In genomic region chr2:191263050-191263449, GRCh38 we compare ENCODE assay signal across 19 cellular contexts. TPM values are rescaled to one million over a fixed set of nuclear protein-coding genes. Genes with fewer than 3 reads are reported as not detected.
DNase-seq lines count a peak whose midpoint lies in the region; ATAC-seq, FAIRE-seq and TF ChIP-seq lines count a peak whose summit lies in the region.
"Had no signal": no experiment of that assay in that cellular context is flagged by ENCODE, and none has a peak within 500 bp of the region (broad histone marks: within the 10 kb centered on the region; RNA-seq: fewer than 3 reads in every experiment).

No MANE protein-coding gene starts in this region.

- no peak overlapping the region for H3K27ac ChIP-seq in H9 (ENCODE audit: insufficient read length, low read depth, low read length)
- peak overlapping the region; percentile 4 to 73 (median 49) for H3K27ac ChIP-seq in body of pancreas
- H3K27ac ChIP-seq in right atrium auricular region, result peak overlapping the region; percentile 13 to 20
- H3K27ac ChIP-seq in pancreas, result peak overlapping the region in 2 of 4 donors; percentile 43 to 61
- H3K27ac ChIP-seq: SJCRH30 had no signal

- H3K4me1 Mint-ChIP-seq in H9, result peaks cover 53 to 55% of the 10 kb centered on the region in 2 experiments
- H3K4me1 Mint-ChIP-seq: activated CD8-positive, alpha-beta memory T cell treated with anti-CD3 and anti-CD28 coated beads, Interleukin-2, amount 10 ng/mL, durations not matched to agents 7 days and 5 days; IgD-negative memory B cell had no signal

- no peak overlapping the region for H3K4ac ChIP-seq in H9 (ENCODE audit: low read depth, low read length)

- H3K9me3 ChIP-seq in H9 (ENCODE audit: control insufficient read depth, low read depth, low read length) (no peaks in the 10 kb centered on the region), body of pancreas (no peaks in the 10 kb centered on the region), right atrium auricular region (no peaks in the 10 kb centered on the region), pancreas (no peaks in the 10 kb centered on the region)
- H3K9me3 ChIP-seq: SJCRH30 had no signal

- TF ChIP-seq POLR2A in body of pancreas (IDR thresholded peaks at IDR 0.05), result peak in 1 of 3 donors; percentile 35

- no peak overlapping the region for H4K91ac ChIP-seq in H9 (ENCODE audit: insufficient read length, low read depth, low read length)

- no peaks in the 10 kb centered on the region for H3K27me3 Mint-ChIP-seq in H9 (ENCODE audit: low read depth)
- H3K27me3 Mint-ChIP-seq: activated CD8-positive, alpha-beta memory T cell treated with anti-CD3 and anti-CD28 coated beads, Interleukin-2, amount 10 ng/mL, durations not matched to agents 7 days and 5 days; IgD-negative memory B cell; stimulated activated naive CD8-positive, alpha-beta T cell treated with anti-CD3 and anti-CD28 coated beads, Interleukin-15, Interleukin-2, amounts not matched to agents 100 ng/mL and 50 ng/mL, for 24 hours had no signal

- no peak overlapping the region for H3K9ac ChIP-seq in H9 (ENCODE audit: extremely low read depth, insufficient read length, low read length)

- H3K79me1 ChIP-seq in H9 (ENCODE audit: insufficient read depth, low read depth, low read length, poor library complexity, severe bottlenecking), result peaks cover 10% of the 10 kb centered on the region

- no peak overlapping the region for H3K14ac ChIP-seq in H9 (ENCODE audit: insufficient read depth, low read length)

- H2BK15ac ChIP-seq in H9 (ENCODE audit: low read depth, low read length), result no peak overlapping the region

- no peaks in the 10 kb centered on the region for H3K9me3 Mint-ChIP-seq in H9
- H3K9me3 Mint-ChIP-seq: IgD-negative memory B cell; natural killer cell treated with Interleukin-12 subunit alpha and Interleukin-12 subunit beta and Interleukin-15 and Interleukin-18, amount 100 ng/mL, for 72 hours; stimulated activated naive CD8-positive, alpha-beta T cell treated with anti-CD3 and anti-CD28 coated beads, Interleukin-15, Interleukin-2, amounts not matched to agents 100 ng/mL and 50 ng/mL, for 24 hours had no signal

- H3K27me3 ChIP-seq in H9 (ENCODE audit: insufficient read depth, low read length) (no peaks in the 10 kb centered on the region), body of pancreas (no peaks in the 10 kb centered on the region), right atrium auricular region (no peaks in the 10 kb centered on the region), pancreas (no peaks in the 10 kb centered on the region)
- H3K27me3 ChIP-seq: SJCRH30 had no signal

- no CpG with 5 or more reads among the region's 2 CpGs for WGBS in H9 (ENCODE audit: extremely low coverage, insufficient read length, low lambda C conversion rate)
- WGBS in body of pancreas, 2 donors, result 2 to 7% methylated on average over 2 of the region's 2 CpGs
- 5% methylated on average over 2 of the region's 2 CpGs for WGBS in pancreas, 2 donors

- ATAC-seq in body of pancreas, result peak; percentile 74
- ATAC-seq in pancreas, result peak; percentile 71 to 91 (median 81)
- no peak for ATAC-seq in GM21526 (IDR thresholded peaks at IDR 0.05; ENCODE audit: low FRiP score, unreplicated experiment)
- ATAC-seq in GM19452 (IDR thresholded peaks at IDR 0.05; ENCODE audit: unreplicated experiment), result no peak
- ATAC-seq: activated CD8-positive, alpha-beta memory T cell treated with anti-CD3 and anti-CD28 coated beads, Interleukin-2, amount 10 ng/mL, durations not matched to agents 7 days and 5 days; natural killer cell treated with Interleukin-12 subunit alpha and Interleukin-12 subunit beta and Interleukin-15 and Interleukin-18, amount 100 ng/mL, for 72 hours had no signal

- H2BK5ac ChIP-seq in H9 (ENCODE audit: insufficient read length, low read length), result no peak overlapping the region

- H3K27ac Mint-ChIP-seq in H9, result no peak overlapping the region
- H3K27ac Mint-ChIP-seq: activated CD8-positive, alpha-beta memory T cell treated with anti-CD3 and anti-CD28 coated beads, Interleukin-2, amount 10 ng/mL, durations not matched to agents 7 days and 5 days; natural killer cell treated with Interleukin-12 subunit alpha and Interleukin-12 subunit beta and Interleukin-15 and Interleukin-18, amount 100 ng/mL, for 72 hours; stimulated activated naive CD8-positive, alpha-beta T cell treated with anti-CD3 and anti-CD28 coated beads, Interleukin-15, Interleukin-2, amounts not matched to agents 100 ng/mL and 50 ng/mL, for 24 hours had no signal

- peaks cover 15% of the 10 kb centered on the region for H3K4me1 ChIP-seq in H9 (ENCODE audit: insufficient read depth, low read length)
- H3K4me1 ChIP-seq in body of pancreas, result peaks cover 86% of the 10 kb centered on the region
- peaks cover 0 to 29% of the 10 kb centered on the region in 2 donors for H3K4me1 ChIP-seq in right atrium auricular region
- peaks cover 37 to 50% (median 41%) of the 10 kb centered on the region in 3 donors for H3K4me1 ChIP-seq in pancreas

- H4K5ac ChIP-seq in H9 (ENCODE audit: insufficient read length, low read depth, low read length), result no peak overlapping the region

- H3K36me3 ChIP-seq in body of pancreas (replicated peaks in 1 of 2; ENCODE audit: insufficient read depth in 1 of 2, low read depth in 2 of 2) (no peaks in the 10 kb centered on the region), right atrium auricular region (no peaks in the 10 kb centered on the region), pancreas (no peaks in the 10 kb centered on the region)

- no peak overlapping the region for H3K18ac ChIP-seq in H9 (ENCODE audit: insufficient read length, low read depth, low read length)

- H3K36me3 Mint-ChIP-seq in H9 (ENCODE audit: insufficient read depth in 1 of 3, low read depth in 3 of 3), result no peaks in the 10 kb centered on the region; a peak in 2 of 7 replicates
- H3K36me3 Mint-ChIP-seq: activated CD8-positive, alpha-beta memory T cell treated with anti-CD3 and anti-CD28 coated beads, Interleukin-2, amount 10 ng/mL, durations not matched to agents 7 days and 5 days; IgD-negative memory B cell; natural killer cell treated with Interleukin-12 subunit alpha and Interleukin-12 subunit beta and Interleukin-15 and Interleukin-18, amount 100 ng/mL, for 72 hours had no signal

- no peaks in the 10 kb centered on the region for H3K23me2 ChIP-seq in H9 (ENCODE audit: insufficient read length, low read depth, low read length, poor library complexity, severe bottlenecking)

- peaks cover 35% of the 10 kb centered on the region; the same call in 1 of the 2 replicates for H3K79me2 ChIP-seq in H9 (ENCODE audit: insufficient read depth, low read length)

- H2AFZ ChIP-seq in H9 (ENCODE audit: low read length), result no peak overlapping the region

- no peak overlapping the region for H3K4me3 Mint-ChIP-seq in H9
- H3K4me3 Mint-ChIP-seq: activated CD8-positive, alpha-beta memory T cell treated with anti-CD3 and anti-CD28 coated beads, Interleukin-2, amount 10 ng/mL, durations not matched to agents 7 days and 5 days; IgD-negative memory B cell; natural killer cell treated with Interleukin-12 subunit alpha and Interleukin-12 subunit beta and Interleukin-15 and Interleukin-18, amount 100 ng/mL, for 72 hours; stimulated activated naive CD8-positive, alpha-beta T cell treated with anti-CD3 and anti-CD28 coated beads, Interleukin-15, Interleukin-2, amounts not matched to agents 100 ng/mL and 50 ng/mL, for 24 hours had no signal

- DNase-seq in H9 (no peak), body of pancreas (no peak), right atrium auricular region (ENCODE audit: low spot score) (no peak), pancreas (no peak), NCI-H2171 treated with DMSO at 0.1 percent for 48 hours (lab: John Stamatoyannopoulos, UW) (no peak), DMS53 (lab: John Stamatoyannopoulos, UW) (no peak)
- DNase-seq: activated CD4-positive, CD25-positive, alpha-beta regulatory T cell treated with anti-CD3 and anti-CD28 coated beads, Interleukin-2, amount 50 U/mL, for 72 hours; activated CD8-positive, alpha-beta memory T cell treated with anti-CD3 and anti-CD28 coated beads, Interleukin-2, amount 10 ng/mL, durations not matched to agents 7 days and 5 days; activated effector memory CD4-positive, alpha-beta T cell treated with anti-CD3 and anti-CD28 coated beads, Interleukin-2, amount 50 U/mL, for 16 hours; amygdala; NCI-H2029 treated with DMSO at 0.1 percent for 48 hours; NCI-H510A; SJCRH30 had no signal

- TF ChIP-seq CTCF in H9 (conservative IDR thresholded peaks at IDR 0.05), result no peak
- TF ChIP-seq CTCF in body of pancreas (IDR thresholded peaks at IDR 0.05), result no peak
- TF ChIP-seq CTCF in right atrium auricular region (IDR thresholded peaks at IDR 0.05), result no peak
- no peak for TF ChIP-seq CTCF in pancreas (IDR thresholded peaks at IDR 0.05)

- H2BK20ac ChIP-seq in H9 (ENCODE audit: low read depth, low read length, poor library complexity, severe bottlenecking), result no peak overlapping the region

- H3K4me2 ChIP-seq in H9 (ENCODE audit: insufficient read depth, insufficient read length, low read length), result no peak overlapping the region

- H4K20me1 ChIP-seq in H9 (ENCODE audit: control insufficient read depth, insufficient read depth, insufficient read length), result no peaks in the 10 kb centered on the region

- H3T11ph ChIP-seq in H9 (ENCODE audit: low read length), result no peak overlapping the region

- no peak for FAIRE-seq in pancreas (lab: Jason Lieb, UNC)
- FAIRE-seq: urothelium cell line had no signal

- H3K23ac ChIP-seq in H9 (ENCODE audit: insufficient read length, low read depth, low read length), result peak overlapping the region; percentile 97

- H2BK12ac ChIP-seq in H9 (ENCODE audit: insufficient read length, low read depth, low read length), result no peak overlapping the region

- no peak overlapping the region for H2BK120ac ChIP-seq in H9 (ENCODE audit: low read depth, low read length, poor library complexity, severe bottlenecking)

- H2AK5ac ChIP-seq in H9 (ENCODE audit: insufficient read length, low read length), result no peak overlapping the region

- H3K56ac ChIP-seq in H9 (ENCODE audit: insufficient read length, low read depth, low read length), result no peak overlapping the region

- H3K4me3 ChIP-seq in body of pancreas (no peak overlapping the region), right atrium auricular region (no peak overlapping the region), pancreas (peak overlapping the region in 2 of 4 donors; percentile 0 to 31)
- H3K4me3 ChIP-seq: SJCRH30 had no signal

- intact Hi-C loops in body of pancreas (cut with DNase I) (no loop called here), pancreas (cut with DNase I) (no loop called here)

- no peak overlapping the region for H4K8ac ChIP-seq in H9 (replicated peaks; ENCODE audit: insufficient read length, low read depth, low read length)

RNA-seq across cellular contexts. Expression of gene MYO1B, which starts 17.8 kb away (rescaled TPM):
- 43.2 and 51.4 TPM in 2 replicates for total RNA-seq in H9 (2021)
- 10 to 100 TPM; 68.0 to 77.8 TPM for total RNA-seq in body of pancreas
- 10 to 100 TPM; 11.6 to 14.7 TPM for total RNA-seq in right atrium auricular region
- 100 to 1,000 TPM in 1 of 6 donors, 10 to 100 TPM in 5; 54.2 to 102 (median 58.4) TPM for total RNA-seq in pancreas
- polyA plus RNA-seq in pancreas, result 10 to 100 TPM; 28.6 to 48.3 TPM

Comparison
In these comparisons a context has a peak if more than half of its experiments do, and no peak if none do; other contexts are left out.
1. ATAC-seq: peak in body of pancreas (single experiment) and pancreas (4 of 4); none in GM21526 (single experiment) and GM19452 (single experiment).